Comparison of ENCODE assay signal across 11 cellular contexts in genomic region chr11:118277312-118277711, GRCh38. TPM values are rescaled to one million over a fixed set of nuclear protein-coding genes. Genes with fewer than 3 reads are reported as not detected.
DNase-seq lines count a peak whose midpoint lies in the region; ATAC-seq and TF ChIP-seq lines count a peak whose summit lies in the region.
"Had no signal": no experiment of that assay in that cellular context is flagged by ENCODE, and none has a peak within 500 bp of the region (broad histone marks: within the 10 kb centered on the region; RNA-seq: fewer than 3 reads in every experiment).

No MANE protein-coding gene starts in this region.

- DNase-seq in DND-41 (no peak), HFFc6 (peak; percentile 30), kidney tubule cell (ENCODE audit: low spot score) (peak; percentile 84), germinal center (ENCODE audit: low spot score) (no peak), GM10266 (ENCODE audit: extremely low spot score) (no peak)
- DNase-seq in activated T-helper 2 cell treated with anti-CD3 and anti-CD28 coated beads, Interferon-gamma antibody, Interleukin-2, Interleukin-4, amounts not matched to agents 10 μg/mL and 5 μg/mL and 100 μg/mL, durations not matched to agents 14 hours and 24 hours and 36 hours (ENCODE audit: low spot score) = no peak

- 0 out of 3 replicates have a peak, but pooled peaks have one; percentile 33 for ATAC-seq in DND-41 (ENCODE audit: insufficient read depth, low read depth)
- no peak for ATAC-seq in HG02884 (IDR thresholded peaks at IDR 0.05; ENCODE audit: unreplicated experiment)
- no peak for ATAC-seq in GM18502 (IDR thresholded peaks at IDR 0.05; ENCODE audit: poor library complexity, unreplicated experiment)
- ATAC-seq: sciatic nerve had no signal

- peaks cover 32% of the 10 kb centered on the region for H3K4me1 Mint-ChIP-seq in HFFc6 (ENCODE audit: low read depth)
- peaks cover 44% of the 10 kb centered on the region for H3K4me1 Mint-ChIP-seq in activated T-helper 2 cell treated with anti-CD3 and anti-CD28 coated beads, Interferon-gamma antibody, Interleukin-2, Interleukin-4, amounts not matched to agents 10 μg/mL and 5 μg/mL and 100 μg/mL, durations not matched to agents 14 hours and 24 hours and 36 hours (ENCODE audit: low read depth)

- no peak overlapping the region for H3K4me2 ChIP-seq in DND-41 (ENCODE audit: insufficient read depth, low read length)

- no peak overlapping the region for H3K4me3 Mint-ChIP-seq in HFFc6
- H3K4me3 Mint-ChIP-seq in activated T-helper 2 cell treated with anti-CD3 and anti-CD28 coated beads, Interferon-gamma antibody, Interleukin-2, Interleukin-4, amounts not matched to agents 10 μg/mL and 5 μg/mL and 100 μg/mL, durations not matched to agents 14 hours and 24 hours and 36 hours (ENCODE audit: low read depth) = no peak overlapping the region

- H3K27me3 ChIP-seq in DND-41 (ENCODE audit: insufficient read depth, low read length, poor library complexity) = peaks cover 2% of the 10 kb centered on the region
- H3K27me3 ChIP-seq: SJSA1 had no signal

- intact Hi-C loops in activated T-helper 2 cell treated with anti-CD3 and anti-CD28 coated beads, Interferon-gamma antibody, Interleukin-2, Interleukin-4, amounts not matched to agents 10 μg/mL and 5 μg/mL and 100 μg/mL, durations not matched to agents 14 hours and 24 hours and 36 hours (cut with micrococcal nuclease) = no loop called here

- H4K20me1 ChIP-seq in DND-41 (ENCODE audit: insufficient read depth, low read length) = no peaks in the 10 kb centered on the region

- no peaks in the 10 kb centered on the region for H3K79me2 ChIP-seq in DND-41 (ENCODE audit: insufficient read depth, low read length)

- H3K4me1 ChIP-seq in DND-41 (ENCODE audit: insufficient read depth, low read length) = no peaks in the 10 kb centered on the region
- H3K4me1 ChIP-seq: SJSA1 had no signal

- no peak overlapping the region for H3K4me3 ChIP-seq in DND-41 (ENCODE audit: low read depth in 1 of 2, low read length in 2 of 2)
- H3K4me3 ChIP-seq: SJSA1 had no signal

- no peaks in the 10 kb centered on the region for H3K36me3 ChIP-seq in DND-41 (ENCODE audit: insufficient read depth, low read length)
- H3K36me3 ChIP-seq: SJSA1 had no signal

- H3K27ac ChIP-seq in DND-41 (ENCODE audit: low read length) = no peak overlapping the region
- H3K27ac ChIP-seq: SJSA1 had no signal

- H3K9me3 ChIP-seq in DND-41 (ENCODE audit: insufficient read depth, low read length, severe bottlenecking) = no peaks in the 10 kb centered on the region
- H3K9me3 ChIP-seq: SJSA1 had no signal

- no peaks in the 10 kb centered on the region for H3K9me3 Mint-ChIP-seq in HFFc6
- H3K9me3 Mint-ChIP-seq in activated T-helper 2 cell treated with anti-CD3 and anti-CD28 coated beads, Interferon-gamma antibody, Interleukin-2, Interleukin-4, amounts not matched to agents 10 μg/mL and 5 μg/mL and 100 μg/mL, durations not matched to agents 14 hours and 24 hours and 36 hours = no peaks in the 10 kb centered on the region

- H2AFZ ChIP-seq in DND-41 (ENCODE audit: low read depth, low read length) = no peak overlapping the region

- no peaks in the 10 kb centered on the region for H3K36me3 Mint-ChIP-seq in HFFc6 (ENCODE audit: low read depth)
- H3K36me3 Mint-ChIP-seq in activated T-helper 2 cell treated with anti-CD3 and anti-CD28 coated beads, Interferon-gamma antibody, Interleukin-2, Interleukin-4, amounts not matched to agents 10 μg/mL and 5 μg/mL and 100 μg/mL, durations not matched to agents 14 hours and 24 hours and 36 hours (ENCODE audit: low read depth) = no peaks in the 10 kb centered on the region

- peaks cover 4% of the 10 kb centered on the region; the same call in 1 of the 2 replicates for H3K27me3 Mint-ChIP-seq in HFFc6 (ENCODE audit: insufficient read depth)
- peaks cover 2% of the 10 kb centered on the region for H3K27me3 Mint-ChIP-seq in activated T-helper 2 cell treated with anti-CD3 and anti-CD28 coated beads, Interferon-gamma antibody, Interleukin-2, Interleukin-4, amounts not matched to agents 10 μg/mL and 5 μg/mL and 100 μg/mL, durations not matched to agents 14 hours and 24 hours and 36 hours (ENCODE audit: low read depth)

- no peak overlapping the region for H3K9ac ChIP-seq in DND-41 (ENCODE audit: low read depth, low read length)

- no peak for TF ChIP-seq CTCF in DND-41 (IDR thresholded peaks at IDR 0.05; ENCODE audit: borderline replicate concordance, extremely low read depth, low read length, poor library complexity, severe bottlenecking)
- no peak for TF ChIP-seq CTCF in HFFc6 (IDR thresholded peaks at IDR 0.05)
- TF ChIP-seq CTCF in GM10266 (IDR thresholded peaks at IDR 0.05; ENCODE audit: control insufficient read depth, insufficient read depth, low read depth, missing control alignments) = no peak

- H3K27ac Mint-ChIP-seq in HFFc6 = no peak overlapping the region
- peak overlapping the region; percentile 20 for H3K27ac Mint-ChIP-seq in activated T-helper 2 cell treated with anti-CD3 and anti-CD28 coated beads, Interferon-gamma antibody, Interleukin-2, Interleukin-4, amounts not matched to agents 10 μg/mL and 5 μg/mL and 100 μg/mL, durations not matched to agents 14 hours and 24 hours and 36 hours

RNA-seq across cellular contexts. Expression of gene MPZL2, which starts 13.2 kb away (rescaled TPM):
- not detected for total RNA-seq in HFFc6 (2021; fragmentation: NEBNext Ultra II Directional; extraction: Animal tissue kit (Norgen Biotek cat#: 25700))
- total RNA-seq in activated T-helper 2 cell treated with anti-CD3 and anti-CD28 coated beads, Interferon-gamma antibody, Interleukin-2, Interleukin-4, amounts not matched to agents 10 μg/mL and 5 μg/mL and 100 μg/mL, durations not matched to agents 14 hours and 24 hours and 36 hours = 13.9 and 14.6 TPM in 2 replicates
- total RNA-seq: SJSA1 had no signal

RNA-seq across cellular contexts. Expression of gene MPZL3, which starts 25.1 kb away (rescaled TPM):
- under 1 TPM in 2 of 6 experiments, not detected in 4; 0.21 to 0.33 TPM for total RNA-seq in HFFc6 (2021; fragmentation: NEBNext Ultra II Directional; extraction: Animal tissue kit (Norgen Biotek cat#: 25700))
- total RNA-seq in activated T-helper 2 cell treated with anti-CD3 and anti-CD28 coated beads, Interferon-gamma antibody, Interleukin-2, Interleukin-4, amounts not matched to agents 10 μg/mL and 5 μg/mL and 100 μg/mL, durations not matched to agents 14 hours and 24 hours and 36 hours = 49.5 and 49.7 TPM in 2 replicates
- total RNA-seq: SJSA1 had no signal

RNA-seq across cellular contexts. Expression of gene CD3E, which starts 27.2 kb away (rescaled TPM):
- total RNA-seq in HFFc6 (2021; fragmentation: NEBNext Ultra II Directional; extraction: Animal tissue kit (Norgen Biotek cat#: 25700)) = not detected
- total RNA-seq in activated T-helper 2 cell treated with anti-CD3 and anti-CD28 coated beads, Interferon-gamma antibody, Interleukin-2, Interleukin-4, amounts not matched to agents 10 μg/mL and 5 μg/mL and 100 μg/mL, durations not matched to agents 14 hours and 24 hours and 36 hours = 518 and 529 TPM in 2 replicates
- total RNA-seq: epithelial cell of proximal tubule, SJSA1 had no signal

RNA-seq across cellular contexts. Expression of gene JAML, which starts 52.5 kb away (rescaled TPM):
- not detected for total RNA-seq in HFFc6 (2021; fragmentation: NEBNext Ultra II Directional; extraction: Animal tissue kit (Norgen Biotek cat#: 25700))
- total RNA-seq in activated T-helper 2 cell treated with anti-CD3 and anti-CD28 coated beads, Interferon-gamma antibody, Interleukin-2, Interleukin-4, amounts not matched to agents 10 μg/mL and 5 μg/mL and 100 μg/mL, durations not matched to agents 14 hours and 24 hours and 36 hours = 377 and 389 TPM in 2 replicates
- total RNA-seq: epithelial cell of proximal tubule, SJSA1 had no signal

Comparison
In these comparisons a context has a peak if more than half of its experiments do, and no peak if none do; other contexts are left out.
1. DNase-seq: peak in HFFc6 (single experiment) and kidney tubule cell (single experiment); none in DND-41 (single experiment), activated T-helper 2 cell treated with anti-CD3 and anti-CD28 coated beads, Interferon-gamma antibody, Interleukin-2, Interleukin-4, amounts not matched to agents 10 μg/mL and 5 μg/mL and 100 μg/mL, durations not matched to agents 14 hours and 24 hours and 36 hours (single experiment), germinal center (single experiment) and GM10266 (single experiment).
2. RNA of gene MPZL2, which starts 13.2 kb away (total RNA-seq): 13.9 to 14.6 TPM in activated T-helper 2 cell treated with anti-CD3 and anti-CD28 coated beads, Interferon-gamma antibody, Interleukin-2, Interleukin-4, amounts not matched to agents 10 μg/mL and 5 μg/mL and 100 μg/mL, durations not matched to agents 14 hours and 24 hours and 36 hours; not detected in HFFc6; every median in the first group is over 10 times any median in the second.
3. RNA of gene MPZL3, which starts 25.1 kb away (total RNA-seq): 49.5 to 49.7 TPM in activated T-helper 2 cell treated with anti-CD3 and anti-CD28 coated beads, Interferon-gamma antibody, Interleukin-2, Interleukin-4, amounts not matched to agents 10 μg/mL and 5 μg/mL and 100 μg/mL, durations not matched to agents 14 hours and 24 hours and 36 hours; 0.21 to 0.33 TPM in HFFc6; every median in the first group is over 10 times any median in the second.
4. RNA of gene CD3E, which starts 27.2 kb away (total RNA-seq): 518 to 529 TPM in activated T-helper 2 cell treated with anti-CD3 and anti-CD28 coated beads, Interferon-gamma antibody, Interleukin-2, Interleukin-4, amounts not matched to agents 10 μg/mL and 5 μg/mL and 100 μg/mL, durations not matched to agents 14 hours and 24 hours and 36 hours; not detected in HFFc6; every median in the first group is over 100 times any median in the second.